In the genomic region with DNA sequence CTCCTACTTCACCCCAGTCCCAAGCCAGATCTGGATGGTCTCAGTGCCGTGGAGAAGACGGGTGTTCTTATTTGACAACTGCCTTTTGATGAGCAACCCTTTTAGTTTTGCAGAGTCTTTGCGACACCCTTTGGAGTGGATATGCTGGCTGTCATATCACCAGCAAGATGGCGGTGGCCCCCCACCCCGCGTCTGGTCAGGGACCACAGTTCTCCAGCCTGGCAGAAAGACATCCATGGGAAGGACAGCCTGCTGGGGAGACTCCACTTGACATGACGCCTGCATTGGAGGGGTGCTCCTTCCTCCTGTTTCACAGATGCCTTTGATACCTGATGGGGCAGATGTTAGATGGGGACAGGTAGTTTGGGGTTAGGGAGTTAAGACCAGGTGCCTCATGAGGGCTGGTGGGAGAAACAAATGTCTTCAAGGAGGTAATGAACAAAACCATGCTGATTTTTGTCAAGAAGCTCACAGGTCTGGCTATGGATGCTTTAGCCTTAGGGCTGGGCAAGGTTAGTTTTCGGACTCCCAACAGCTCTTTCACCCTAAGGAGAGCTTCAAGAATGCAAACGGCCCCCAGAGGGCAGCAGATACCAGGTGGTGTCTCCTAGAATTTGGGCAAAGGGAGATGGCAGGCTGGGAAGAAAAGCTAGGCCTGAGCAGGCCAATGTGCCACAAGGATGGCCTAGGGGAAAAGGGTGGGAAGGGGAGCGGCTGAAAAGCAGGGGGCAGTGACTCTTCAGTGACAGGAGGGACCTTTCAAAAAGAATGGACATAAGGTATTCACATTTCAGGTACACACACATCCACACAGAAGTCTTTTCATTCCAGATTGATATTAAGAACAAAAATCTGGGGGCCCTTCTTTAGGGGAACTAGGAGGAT, we compare ENCODE assay signal across 8 cellular contexts.
DNase-seq lines count a peak whose midpoint lies in the region; ATAC-seq, FAIRE-seq and TF ChIP-seq lines count a peak whose summit lies in the region.

No MANE protein-coding gene starts in this region.

- peak; percentile 71 for TF ChIP-seq CTCF in BE2C (IDR thresholded peaks at IDR 0.05; ENCODE audit: low read depth, low read length)
- peak; percentile 70 for TF ChIP-seq CTCF in H9 (conservative IDR thresholded peaks at IDR 0.05)
- TF ChIP-seq CTCF in SK-N-SH (IDR thresholded peaks at IDR 0.05): peak; percentile 71
- peak; percentile 57 for TF ChIP-seq CTCF in bronchial epithelial cell (IDR thresholded peaks at IDR 0.05; ENCODE audit: insufficient read depth, low read length, severe bottlenecking)
- TF ChIP-seq CTCF in lower lobe of right lung (IDR thresholded peaks at IDR 0.05): peak; percentile 46
- TF ChIP-seq CTCF in tibial artery (IDR thresholded peaks at IDR 0.05): peak; percentile 32 to 41

- peak; percentile 60 for DNase-seq in BE2C
- peak; percentile 50 for DNase-seq in H9
- DNase-seq in SK-N-SH: peak; percentile 48
- DNase-seq in bronchial epithelial cell (ENCODE audit: low read depth): peak; percentile 21
- no peak for DNase-seq in lower lobe of right lung
- no peak for DNase-seq in tibial artery

- H3K36me3 ChIP-seq in BE2C (no peaks in the 10 kb centered on the region; the same call in 1 of the 2 replicates), SK-N-SH (replicated peaks in 1 of 2; ENCODE audit: control insufficient read depth in 1 of 2, insufficient read depth in 2 of 2, low read length in 1 of 2) (peaks cover 34 to 66% of the 10 kb centered on the region in 2 experiments), bronchial epithelial cell (ENCODE audit: control insufficient read depth, insufficient read depth, low read length) (peaks cover 24% of the 10 kb centered on the region), lower lobe of right lung (peaks cover 96% of the 10 kb centered on the region), tibial artery (peaks cover 55 to 89% (median 70%) of the 10 kb centered on the region in 3 donors)

- H3K27ac ChIP-seq in H9 (ENCODE audit: insufficient read length, low read depth, low read length) (no peak overlapping the region), SK-N-SH (ENCODE audit: low read depth in 2 of 2, low read length in 1 of 2) (no peak overlapping the region), lower lobe of right lung (no peak overlapping the region), tibial artery (no peak overlapping the region)

- H3K27me3 ChIP-seq in BE2C (no peaks in the 10 kb centered on the region), H9 (ENCODE audit: insufficient read depth, low read length) (no peaks in the 10 kb centered on the region), SK-N-SH (ENCODE audit: insufficient read depth) (no peaks in the 10 kb centered on the region), bronchial epithelial cell (ENCODE audit: control insufficient read depth, insufficient read depth, low read length) (no peaks in the 10 kb centered on the region), lower lobe of right lung (ENCODE audit: low read depth) (no peaks in the 10 kb centered on the region), tibial artery (no peaks in the 10 kb centered on the region)

- POLR2A ChIA-PET in SK-N-SH (lab: Yijun Ruan, JAX): interaction anchor here (0.6 to 0.7 kb wide), 2 partner anchors 122 to 319 kb away, joined by 3 to 4 read pairs; no protein-coding TSS in a partner anchor

- no peak overlapping the region for H4K91ac ChIP-seq in H9 (ENCODE audit: insufficient read length, low read depth, low read length)

- no peaks in the 10 kb centered on the region for H3K79me2 ChIP-seq in H9 (ENCODE audit: insufficient read depth, low read length)
- no peaks in the 10 kb centered on the region for H3K79me2 ChIP-seq in SK-N-SH (ENCODE audit: insufficient read depth)

- H3K9ac ChIP-seq in H9 (ENCODE audit: extremely low read depth, insufficient read length, low read length) (no peak overlapping the region), SK-N-SH (no peak overlapping the region)

- no peak overlapping the region for H2BK15ac ChIP-seq in H9 (ENCODE audit: low read depth, low read length)

- H3K18ac ChIP-seq in H9 (ENCODE audit: insufficient read length, low read depth, low read length): no peak overlapping the region

- H3K56ac ChIP-seq in H9 (ENCODE audit: insufficient read length, low read depth, low read length): no peak overlapping the region

- no peak overlapping the region for H4K8ac ChIP-seq in H9 (replicated peaks; ENCODE audit: insufficient read length, low read depth, low read length)

- H3K14ac ChIP-seq in H9 (ENCODE audit: insufficient read depth, low read length): no peak overlapping the region

- no peaks in the 10 kb centered on the region for H3K23me2 ChIP-seq in H9 (ENCODE audit: insufficient read length, low read depth, low read length, poor library complexity, severe bottlenecking)

- H2BK120ac ChIP-seq in H9 (ENCODE audit: low read depth, low read length, poor library complexity, severe bottlenecking): no peak overlapping the region

- no peak overlapping the region for H3K4me3 Mint-ChIP-seq in H9

- H3K36me3 Mint-ChIP-seq in H9 (ENCODE audit: insufficient read depth in 1 of 3, low read depth in 3 of 3): peaks cover 0 to 6% (median 4%) of the 10 kb centered on the region in 3 experiments; a peak in 3 of 7 replicates

- peaks cover 11% of the 10 kb centered on the region for H3F3A ChIP-seq in SK-N-SH (replicated peaks; ENCODE audit: insufficient read depth)

- H3K9me3 ChIP-seq in BE2C: no peaks in the 10 kb centered on the region
- no peaks in the 10 kb centered on the region for H3K9me3 ChIP-seq in H9 (ENCODE audit: control insufficient read depth, low read depth, low read length)
- no peaks in the 10 kb centered on the region for H3K9me3 ChIP-seq in SK-N-SH
- H3K9me3 ChIP-seq in lower lobe of right lung: no peaks in the 10 kb centered on the region
- no peaks in the 10 kb centered on the region for H3K9me3 ChIP-seq in tibial artery

- peak overlapping the region in 1 of 3 experiments; percentile 55; a peak in 2 of 7 replicates for H3K27ac Mint-ChIP-seq in H9

- no peaks in the 10 kb centered on the region for H3K9me3 Mint-ChIP-seq in H9

- H2AFZ ChIP-seq in H9 (ENCODE audit: low read length) (no peak overlapping the region), SK-N-SH (ENCODE audit: low read depth) (no peak overlapping the region)

- no peak overlapping the region for H2AK5ac ChIP-seq in H9 (ENCODE audit: insufficient read length, low read length)

- H3K27me3 Mint-ChIP-seq in H9 (ENCODE audit: low read depth): no peaks in the 10 kb centered on the region; the same call in 1 of the 2 replicates

- peak in 1 of 2 donors; percentile 38 for ATAC-seq in lower lobe of right lung
- no peak for ATAC-seq in GM18873 (IDR thresholded peaks at IDR 0.05; ENCODE audit: low FRiP score, unreplicated experiment)
- no peak for ATAC-seq in HG03520 (IDR thresholded peaks at IDR 0.05; ENCODE audit: unreplicated experiment)

- H3K23ac ChIP-seq in H9 (ENCODE audit: insufficient read length, low read depth, low read length): no peak overlapping the region

- H3K4me3 ChIP-seq in BE2C (ENCODE audit: low read depth, low read length) (no peak overlapping the region), SK-N-SH (ENCODE audit: low read depth in 2 of 2, low read length in 1 of 2) (no peak overlapping the region), bronchial epithelial cell (ENCODE audit: low read depth, low read length) (no peak overlapping the region), lower lobe of right lung (no peak overlapping the region), tibial artery (no peak overlapping the region)

- H3K4me1 ChIP-seq in BE2C: no peaks in the 10 kb centered on the region
- peaks cover 3% of the 10 kb centered on the region; the same call in 1 of the 2 replicates for H3K4me1 ChIP-seq in H9 (ENCODE audit: insufficient read depth, low read length)
- no peaks in the 10 kb centered on the region; a peak in 1 of 4 replicates for H3K4me1 ChIP-seq in SK-N-SH (ENCODE audit: control insufficient read depth in 1 of 2, insufficient read depth in 2 of 2, low read depth in 1 of 2, low read length in 1 of 2)
- H3K4me1 ChIP-seq in lower lobe of right lung: no peaks in the 10 kb centered on the region
- H3K4me1 ChIP-seq in tibial artery: no peaks in the 10 kb centered on the region

- H3K4me1 Mint-ChIP-seq in H9: peaks cover 20 to 24% of the 10 kb centered on the region in 2 experiments

- no peak overlapping the region for H3T11ph ChIP-seq in H9 (ENCODE audit: low read length)

- no peak overlapping the region for H2BK12ac ChIP-seq in H9 (ENCODE audit: insufficient read length, low read depth, low read length)

- no peak overlapping the region for H2BK20ac ChIP-seq in H9 (ENCODE audit: low read depth, low read length, poor library complexity, severe bottlenecking)

- H3K4me2 ChIP-seq in H9 (ENCODE audit: insufficient read depth, insufficient read length, low read length): no peak overlapping the region
- H3K4me2 ChIP-seq in SK-N-SH: no peak overlapping the region

- no peak overlapping the region for H2BK5ac ChIP-seq in H9 (ENCODE audit: insufficient read length, low read length)

- FAIRE-seq in bronchial epithelial cell (lab: Jason Lieb, UNC): no peak

- peak; percentile 62 for TF ChIP-seq RAD21 in SK-N-SH (IDR thresholded peaks at IDR 0.05; ENCODE audit: low read length)

- CTCF ChIA-PET in SK-N-SH (lab: Yijun Ruan, JAX): interaction anchor here (0.6 to 5.4 kb wide), 26 partner anchors 9 to 708 kb away, joined by 3 to 46 read pairs (median 4); no protein-coding TSS in a partner anchor

- no peaks in the 10 kb centered on the region for H3K79me1 ChIP-seq in H9 (ENCODE audit: insufficient read depth, low read depth, low read length, poor library complexity, severe bottlenecking)

- TF ChIP-seq EP300 in SK-N-SH (IDR thresholded peaks at IDR 0.05; ENCODE audit: borderline replicate concordance in 1 of 2, low read depth in 1 of 2, low read length in 1 of 2): no peak

- no peak overlapping the region for H4K5ac ChIP-seq in H9 (ENCODE audit: insufficient read length, low read depth, low read length)

- H3K9me2 ChIP-seq in SK-N-SH: no peaks in the 10 kb centered on the region

- H3K4ac ChIP-seq in H9 (ENCODE audit: low read depth, low read length): no peak overlapping the region

- H4K20me1 ChIP-seq in H9 (ENCODE audit: control insufficient read depth, insufficient read depth, insufficient read length): no peaks in the 10 kb centered on the region
- no peaks in the 10 kb centered on the region for H4K20me1 ChIP-seq in SK-N-SH (ENCODE audit: insufficient read depth)

- intact Hi-C loops in lower lobe of right lung (cut with DNase I) (loop anchor here (10.0 kb wide), 1 partner anchor 386 kb away; no protein-coding TSS in a partner anchor), tibial artery (cut with DNase I; ENCODE audit: low total_unique reads) (loop anchor here (10.0 kb wide), 1 partner anchor 386 kb away; no protein-coding TSS in a partner anchor)

- no CpG with 5 or more reads among the region's 10 CpGs for WGBS in H9 (ENCODE audit: extremely low coverage, insufficient read length, low lambda C conversion rate)
- WGBS in SK-N-SH (ENCODE audit: low lambda C conversion rate): 87% methylated on average over 10 of the region's 10 CpGs

TF ChIP-seq in SK-N-SH, 30 proteins besides CTCF, POLR2A, EP300 and RAD21:
- TF ChIP-seq SMC3 (IDR thresholded peaks at IDR 0.05; ENCODE audit: low read depth, low read length) (peak; percentile 37), POLR2AphosphoS5 (IDR thresholded peaks at IDR 0.05; ENCODE audit: low read depth, low read length) (no peak)

Comparison
In these comparisons a context has a peak if more than half of its experiments do, and no peak if none do; other contexts are left out.
1. DNase-seq: peak in BE2C (single experiment), H9 (single experiment), SK-N-SH (single experiment) and bronchial epithelial cell (single experiment); none in lower lobe of right lung (single experiment) and tibial artery (0 of 2).
2. Peak in every context shown above with its lines, with median percentiles within 50 percentile points of each other: CTCF ChIP-seq.